29 cellular contexts compared by ENCODE assay signal in the genomic region with DNA sequence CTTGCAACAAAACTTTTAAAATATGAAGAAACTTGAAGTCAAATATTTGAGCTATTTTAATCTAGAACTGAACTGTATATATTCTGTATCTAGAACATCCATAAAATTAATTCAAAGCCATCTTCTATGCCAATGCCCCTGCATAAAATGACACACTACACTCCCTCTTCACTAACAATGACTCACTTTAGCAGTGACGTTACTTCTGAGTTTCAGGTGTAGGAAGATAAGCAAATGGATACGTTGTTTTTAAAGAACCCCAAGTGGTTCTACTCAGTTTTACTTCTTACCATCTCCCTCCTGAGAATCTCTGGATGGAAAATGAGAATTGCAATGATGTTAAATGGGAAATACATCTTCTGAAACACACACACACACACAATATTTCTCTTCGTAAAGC. TPM values are rescaled to one million over a fixed set of nuclear protein-coding genes. Genes with fewer than 3 reads are reported as not detected.
"Had no signal": no experiment of that assay in that cellular context is flagged by ENCODE, and none has a peak within 500 bp of the region (broad histone marks: within the 10 kb centered on the region; RNA-seq: fewer than 3 reads in every experiment).

No MANE protein-coding gene starts in this region.

- H3K9me3 Mint-ChIP-seq: activated B cell treated with CpG ODN at 0.5 μM for 24 hours; activated CD4-positive, alpha-beta memory T cell treated with anti-CD3 and anti-CD28 coated beads for 36 hours; activated CD4-positive, alpha-beta T cell treated with anti-CD3 and anti-CD28 coated beads, Interleukin-2, amount 10 ng/mL, durations not matched to agents 24 days and 14 days; activated naive CD4-positive, alpha-beta T cell treated with anti-CD3 and anti-CD28 coated beads, Interleukin-2, amount 10 ng/mL, durations not matched to agents 7 days and 5 days; activated naive CD8-positive, alpha-beta T cell treated with anti-CD3 and anti-CD28 coated beads for 36 hours; activated T-helper 2 cell treated with anti-CD3 and anti-CD28 coated beads, Interferon-gamma antibody, Interleukin-2, Interleukin-4, amounts not matched to agents 10 μg/mL and 5 μg/mL and 100 μg/mL, durations not matched to agents 14 hours and 24 hours and 36 hours; T-cell had no signal

- DNase-seq: activated B cell treated with CpG ODN at 0.5 μM for 24 hours; activated CD4-positive, alpha-beta memory T cell treated with anti-CD3 and anti-CD28 coated beads for 36 hours; activated CD4-positive, alpha-beta T cell treated with anti-CD3 and anti-CD28 coated beads for 1 hour; activated CD4-positive, alpha-beta T cell treated with anti-CD3 and anti-CD28 coated beads, Interleukin-2, amount 10 ng/mL, durations not matched to agents 24 days and 14 days; activated gamma-delta T cell treated with Interleukin-2 at 50 U/mL for 16 hours; activated naive CD4-positive, alpha-beta T cell treated with anti-CD3 and anti-CD28 coated beads, Interleukin-2, amount 10 ng/mL, durations not matched to agents 7 days and 5 days; activated naive CD8-positive, alpha-beta T cell treated with anti-CD3 and anti-CD28 coated beads for 36 hours; activated T-cell treated with anti-CD3 and anti-CD28 coated beads for 4 hours; activated T-cell treated with anti-CD3 and anti-CD28 coated beads, Interleukin-2, amount 50 U/mL, for 48 hours; anterior cingulate cortex; KG1; MG63; NCI-H1105; NCI-H1436; NCI-H1694 treated with DMSO at 0.1 percent for 48 hours; NCI-H2029 treated with DMSO at 0.1 percent for 48 hours; NCI-H345; NCI-H510A; NCI-H526 treated with DMSO at 0.1 percent for 48 hours; RPMI8226; T-cell; T-helper 2 cell; T1000 had no signal

- H3K36me3 Mint-ChIP-seq: activated CD4-positive, alpha-beta memory T cell treated with anti-CD3 and anti-CD28 coated beads for 36 hours; activated naive CD4-positive, alpha-beta T cell treated with anti-CD3 and anti-CD28 coated beads, Interleukin-2, amount 10 ng/mL, durations not matched to agents 7 days and 5 days; activated naive CD8-positive, alpha-beta T cell treated with anti-CD3 and anti-CD28 coated beads for 36 hours; T-cell had no signal

- H3K4me3 Mint-ChIP-seq: activated B cell treated with CpG ODN at 0.5 μM for 24 hours; activated CD4-positive, alpha-beta memory T cell treated with anti-CD3 and anti-CD28 coated beads for 36 hours; activated CD4-positive, alpha-beta T cell treated with anti-CD3 and anti-CD28 coated beads, Interleukin-2, amount 10 ng/mL, durations not matched to agents 24 days and 14 days; activated naive CD4-positive, alpha-beta T cell treated with anti-CD3 and anti-CD28 coated beads, Interleukin-2, amount 10 ng/mL, durations not matched to agents 7 days and 5 days; activated naive CD8-positive, alpha-beta T cell treated with anti-CD3 and anti-CD28 coated beads for 36 hours; central memory CD8-positive, alpha-beta T cell; T-cell had no signal

- H3K27ac Mint-ChIP-seq: activated B cell treated with CpG ODN at 0.5 μM for 24 hours; activated CD4-positive, alpha-beta memory T cell treated with anti-CD3 and anti-CD28 coated beads for 36 hours; activated CD4-positive, alpha-beta T cell treated with anti-CD3 and anti-CD28 coated beads, Interleukin-2, amount 10 ng/mL, durations not matched to agents 24 days and 14 days; activated naive CD4-positive, alpha-beta T cell treated with anti-CD3 and anti-CD28 coated beads, Interleukin-2, amount 10 ng/mL, durations not matched to agents 7 days and 5 days; activated naive CD8-positive, alpha-beta T cell treated with anti-CD3 and anti-CD28 coated beads for 36 hours; activated T-helper 2 cell treated with anti-CD3 and anti-CD28 coated beads, Interferon-gamma antibody, Interleukin-2, Interleukin-4, amounts not matched to agents 10 μg/mL and 5 μg/mL and 100 μg/mL, durations not matched to agents 14 hours and 24 hours and 36 hours; T-cell had no signal

- H3K9me3 ChIP-seq: MG63 had no signal

- H3K4me1 Mint-ChIP-seq: activated B cell treated with CpG ODN at 0.5 μM for 24 hours; activated CD4-positive, alpha-beta T cell treated with anti-CD3 and anti-CD28 coated beads, Interleukin-2, amount 10 ng/mL, durations not matched to agents 24 days and 14 days; activated naive CD4-positive, alpha-beta T cell treated with anti-CD3 and anti-CD28 coated beads, Interleukin-2, amount 10 ng/mL, durations not matched to agents 7 days and 5 days; activated naive CD8-positive, alpha-beta T cell treated with anti-CD3 and anti-CD28 coated beads for 36 hours; central memory CD8-positive, alpha-beta T cell; T-cell had no signal

- H3K27me3 ChIP-seq: MG63 had no signal

- H3K27me3 Mint-ChIP-seq: activated B cell treated with CpG ODN at 0.5 μM for 24 hours; activated CD4-positive, alpha-beta memory T cell treated with anti-CD3 and anti-CD28 coated beads for 36 hours; activated CD4-positive, alpha-beta T cell treated with anti-CD3 and anti-CD28 coated beads, Interleukin-2, amount 10 ng/mL, durations not matched to agents 24 days and 14 days; activated naive CD4-positive, alpha-beta T cell treated with anti-CD3 and anti-CD28 coated beads, Interleukin-2, amount 10 ng/mL, durations not matched to agents 7 days and 5 days; activated naive CD8-positive, alpha-beta T cell treated with anti-CD3 and anti-CD28 coated beads for 36 hours; central memory CD8-positive, alpha-beta T cell; T-cell had no signal

- ATAC-seq: Panc1, Right ventricle myocardium inferior, T-cell had no signal

- H3K4me3 ChIP-seq: MG63, SK-N-MC had no signal

- H3K36me3 ChIP-seq: MG63 had no signal

- H3K27ac ChIP-seq: SK-N-MC had no signal

RNA-seq across cellular contexts. Expression of a gene that starts 45.2 kb away (rescaled TPM):
- total RNA-seq: activated B cell treated with CpG ODN at 0.5 μM for 24 hours; activated CD4-positive, alpha-beta memory T cell treated with anti-CD3 and anti-CD28 coated beads for 36 hours; activated CD4-positive, alpha-beta T cell treated with anti-CD3 and anti-CD28 coated beads, Interleukin-2, amount 10 ng/mL, durations not matched to agents 24 days and 14 days; activated CD8-positive, alpha-beta memory T cell treated with anti-CD3 and anti-CD28 coated beads for 36 hours; activated T-helper 2 cell treated with anti-CD3 and anti-CD28 coated beads, Interferon-gamma antibody, Interleukin-2, Interleukin-4, amounts not matched to agents 10 μg/mL and 5 μg/mL and 100 μg/mL, durations not matched to agents 14 hours and 24 hours and 36 hours had no signal
